Comparison of ENCODE assay signal across 33 cellular contexts in the genomic region with DNA sequence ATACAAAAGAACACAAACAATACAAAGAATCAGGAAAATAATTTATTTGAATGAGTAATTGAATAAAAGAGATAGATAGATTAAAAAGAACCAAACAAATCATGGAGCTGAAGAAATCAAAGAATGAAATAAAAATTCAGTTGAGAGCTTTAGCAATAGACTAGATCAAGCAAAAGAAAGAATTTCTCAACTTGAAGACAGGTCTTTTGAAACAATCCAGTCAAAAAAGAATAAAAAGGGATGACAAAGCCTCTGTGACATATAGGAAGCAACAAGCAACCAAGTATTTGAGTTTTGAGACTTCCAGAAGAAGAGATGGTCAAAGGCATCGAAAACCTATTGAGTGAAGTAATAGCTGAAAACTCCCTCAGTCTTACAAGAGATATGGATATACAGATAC.
"Had no signal": no experiment of that assay in that cellular context is flagged by ENCODE, and none has a peak within 500 bp of the region (broad histone marks: within the 10 kb centered on the region; RNA-seq: fewer than 3 reads in every experiment).

No MANE protein-coding gene starts in this region.

- H3K4me1 Mint-ChIP-seq: activated naive CD4-positive, alpha-beta T cell treated with anti-CD3 and anti-CD28 coated beads, Interleukin-2, amount 10 ng/mL, durations not matched to agents 7 days and 5 days; brain; T-helper 17 cell had no signal

- H3K27me3 Mint-ChIP-seq: activated B cell treated with CpG ODN at 0.5 μM for 24 hours; activated CD8-positive, alpha-beta T cell treated with anti-CD3 and anti-CD28 coated beads for 36 hours; activated naive CD4-positive, alpha-beta T cell treated with anti-CD3 and anti-CD28 coated beads, Interleukin-2, amount 10 ng/mL, durations not matched to agents 7 days and 5 days; activated naive CD8-positive, alpha-beta T cell treated with anti-CD3 and anti-CD28 coated beads, Interleukin-2, amount 10 ng/mL, durations not matched to agents 7 days and 5 days; brain; T-helper 17 cell had no signal

- H3K27ac Mint-ChIP-seq: activated B cell treated with CpG ODN at 0.5 μM for 24 hours; activated CD8-positive, alpha-beta T cell treated with anti-CD3 and anti-CD28 coated beads for 36 hours; activated naive CD4-positive, alpha-beta T cell treated with anti-CD3 and anti-CD28 coated beads, Interleukin-2, amount 10 ng/mL, durations not matched to agents 7 days and 5 days; activated naive CD8-positive, alpha-beta T cell treated with anti-CD3 and anti-CD28 coated beads, Interleukin-2, amount 10 ng/mL, durations not matched to agents 7 days and 5 days; activated T-helper 1 cell treated with anti-CD3 and anti-CD28 coated beads, Interleukin-12 subunit alpha, Interleukin-12 subunit beta, Interleukin-2, Interleukin-4 antibody, amounts not matched to agents 30 ng/mL and 10 ng/mL and 1 ng/mL, durations not matched to agents 14 hours and 24 hours and 36 hours; activated T-helper 2 cell treated with anti-CD3 and anti-CD28 coated beads, Interferon-gamma antibody, Interleukin-2, Interleukin-4, amounts not matched to agents 10 μg/mL and 5 μg/mL and 100 μg/mL, durations not matched to agents 14 hours and 24 hours and 36 hours; brain; T-helper 17 cell; T-helper 2 cell treated with Interferon-gamma antibody and Interleukin-4, amounts not matched to agents 5 μg/mL and 100 μg/mL, for 36 hours had no signal

- H3K27me3 ChIP-seq: ascending aorta, breast epithelium, cardiac muscle cell, colonic mucosa had no signal

- H3K27ac ChIP-seq: ascending aorta, breast epithelium, cardiac muscle cell, colonic mucosa, WERI-Rb-1 had no signal

- DNase-seq: activated B cell treated with CpG ODN at 0.5 μM for 24 hours; activated CD4-positive, alpha-beta T cell treated with anti-CD3 and anti-CD28 coated beads for 48 hours; activated CD4-positive, alpha-beta T cell treated with anti-CD3 and anti-CD28 coated beads, Interleukin-2, amount 50 U/mL, for 1 hour; activated CD4-positive, alpha-beta T cell treated with anti-CD3 and anti-CD28 coated beads, Interleukin-2, amount 50 U/mL, for 48 hours; activated CD8-positive, alpha-beta memory T cell treated with anti-CD3 and anti-CD28 coated beads for 24 hours; activated CD8-positive, alpha-beta memory T cell treated with anti-CD3 and anti-CD28 coated beads, Interleukin-2, amount 50 U/mL, for 4 hours; activated CD8-positive, alpha-beta T cell treated with anti-CD3 and anti-CD28 coated beads for 36 hours; activated effector memory CD4-positive, alpha-beta T cell treated with anti-CD3 and anti-CD28 coated beads, Interleukin-2, amount 50 U/mL, for 16 hours; activated naive CD4-positive, alpha-beta T cell treated with anti-CD3 and anti-CD28 coated beads, Interleukin-2, amount 10 ng/mL, durations not matched to agents 7 days and 5 days; activated naive CD8-positive, alpha-beta T cell treated with anti-CD3 and anti-CD28 coated beads, Interleukin-2, amount 10 ng/mL, durations not matched to agents 7 days and 5 days; activated T-cell treated with anti-CD3 and anti-CD28 coated beads, Interleukin-2, amount 50 U/mL, for 1 hour; activated T-cell treated with anti-CD3 and anti-CD28 coated beads, Interleukin-2, amount 50 U/mL, for 48 hours; central memory CD4-positive, alpha-beta T cell; cerebellar nuclear complex; colonic mucosa; effector CD8-positive, alpha-beta T cell; foreskin fibroblast; head of caudate nucleus; T-helper 1 cell; T-helper 17 cell; T1000; WERI-Rb-1 had no signal

- H3K4me3 Mint-ChIP-seq: activated B cell treated with CpG ODN at 0.5 μM for 24 hours; activated CD8-positive, alpha-beta T cell treated with anti-CD3 and anti-CD28 coated beads for 36 hours; activated naive CD4-positive, alpha-beta T cell treated with anti-CD3 and anti-CD28 coated beads, Interleukin-2, amount 10 ng/mL, durations not matched to agents 7 days and 5 days; activated naive CD8-positive, alpha-beta T cell treated with anti-CD3 and anti-CD28 coated beads, Interleukin-2, amount 10 ng/mL, durations not matched to agents 7 days and 5 days; activated T-helper 1 cell treated with anti-CD3 and anti-CD28 coated beads, Interleukin-12 subunit alpha, Interleukin-12 subunit beta, Interleukin-2, Interleukin-4 antibody, amounts not matched to agents 30 ng/mL and 10 ng/mL and 1 ng/mL, durations not matched to agents 14 hours and 24 hours and 36 hours; brain; T-helper 17 cell; T-helper 2 cell treated with Interferon-gamma antibody and Interleukin-4, amounts not matched to agents 5 μg/mL and 100 μg/mL, for 36 hours had no signal

- FAIRE-seq: endometrium, frontal cortex had no signal

- H3K4me3 ChIP-seq: ascending aorta, breast epithelium, cardiac muscle cell, colonic mucosa had no signal

- ATAC-seq: activated CD4-positive, CD25-positive, alpha-beta regulatory T cell treated with anti-CD3 and anti-CD28 coated beads, Interleukin-2, amount 50 U/mL, for 24 hours; activated CD8-positive, alpha-beta T cell treated with anti-CD3 and anti-CD28 coated beads for 36 hours; esophagus mucosa; T-helper 17 cell had no signal

- H3K4me1 ChIP-seq: ascending aorta, breast epithelium, colonic mucosa had no signal

- H3K9me3 ChIP-seq: colonic mucosa had no signal

- H3K36me3 ChIP-seq: breast epithelium, cardiac muscle cell, colonic mucosa had no signal
